Comparison of ENCODE assay signal across 21 cellular contexts in genomic region chr15:51533672-51534398, GRCh38.
"Had no signal": no experiment of that assay in that cellular context is flagged by ENCODE, and none has a peak within 500 bp of the region (broad histone marks: within the 10 kb centered on the region; RNA-seq: fewer than 3 reads in every experiment).

No MANE protein-coding gene starts in this region.

- H3K27ac ChIP-seq: adrenal gland, breast epithelium, colonic mucosa, epithelial cell of prostate, heart right ventricle, spleen, thoracic aorta, vagina, WERI-Rb-1 had no signal

- H3K36me3 ChIP-seq: breast epithelium, colonic mucosa, thoracic aorta, vagina, WERI-Rb-1 had no signal

- FAIRE-seq: astrocyte, keratinocyte had no signal

- H3K4me1 ChIP-seq: adrenal gland, breast epithelium, colonic mucosa, heart right ventricle, spleen, vagina had no signal

- H3K27me3 ChIP-seq: adrenal gland, breast epithelium, colonic mucosa, heart right ventricle, spleen, vagina had no signal

- DNase-seq: activated CD4-positive, alpha-beta T cell treated with anti-CD3 and anti-CD28 coated beads for 1 hour; activated CD8-positive, alpha-beta memory T cell treated with anti-CD3 and anti-CD28 coated beads for 24 hours; activated CD8-positive, alpha-beta memory T cell treated with anti-CD3 and anti-CD28 coated beads, Interleukin-2, amount 50 U/mL, for 4 hours; activated naive CD4-positive, alpha-beta T cell; activated T-cell treated with anti-CD3 and anti-CD28 coated beads, Interleukin-2, amount 50 U/mL, for 24 hours; adrenal gland; colonic mucosa; endodermal cell; heart right ventricle; left colon; retina; spleen; stimulated activated CD4-positive, alpha-beta T cell treated with anti-CD3 and anti-CD28 coated beads, Interleukin-4, amount 100 ng/mL, for 1 hour; stimulated activated naive CD4-positive, alpha-beta T cell treated with Interleukin-2 at 50 U/mL for 16 hours; WERI-Rb-1 had no signal

- H3K4me3 ChIP-seq: adrenal gland, breast epithelium, colonic mucosa, heart right ventricle, spleen, thoracic aorta, vagina had no signal

- ATAC-seq: heart right ventricle, left colon had no signal

- H3K9me3 ChIP-seq: breast epithelium, colonic mucosa, vagina had no signal
